35 cellular contexts compared by ENCODE assay signal in genomic region chr2:15793978-15794377, GRCh38.
"Had no signal": no experiment of that assay in that cellular context is flagged by ENCODE, and none has a peak within 500 bp of the region (broad histone marks: within the 10 kb centered on the region; RNA-seq: fewer than 3 reads in every experiment).

No MANE protein-coding gene starts in this region.

- H3K9me3 ChIP-seq: MG63 had no signal

- H3K4me3 ChIP-seq: MG63 had no signal

- H3K4me2 ChIP-seq: KMS-11 had no signal

- H3K27me3 ChIP-seq: MG63 had no signal

- H3K9ac ChIP-seq: KMS-11 had no signal

- DNase-seq: Karpas-422, Kasumi-1, MG63, MM.1S, MV-4-11, NCI-H1048, NCI-H1092, NCI-H1092 treated with DMSO at 0.1 percent for 48 hours, NCI-H1105, NCI-H1105 treated with DMSO at 0.1 percent for 48 hours, NCI-H1417, NCI-H1417 treated with DMSO at 0.1 percent for 48 hours, NCI-H1436, NCI-H1436 treated with DMSO at 0.1 percent for 48 hours, NCI-H146, NCI-H1694, NCI-H1694 treated with DMSO at 0.1 percent for 48 hours, NCI-H187, NCI-H187 treated with DMSO at 0.1 percent for 48 hours, NCI-H1930, NCI-H2029, NCI-H2029 treated with DMSO at 0.1 percent for 48 hours, NCI-H2081, NCI-H2081 treated with DMSO at 0.1 percent for 48 hours, NCI-H2107, NCI-H2171, NCI-H2171 treated with DMSO at 0.1 percent for 48 hours, NCI-H2227 treated with DMSO at 0.1 percent for 48 hours, NCI-H226, NCI-H345, NCI-H446, NCI-H446 treated with DMSO at 0.1 percent for 48 hours, NCI-H510A, NCI-H510A treated with DMSO at 0.1 percent for 48 hours had no signal

- H3K36me3 ChIP-seq: MG63 had no signal

- H3K27ac ChIP-seq: KMS-11 had no signal
